Comparison of ENCODE assay signal across 7 cellular contexts in the genomic region with DNA sequence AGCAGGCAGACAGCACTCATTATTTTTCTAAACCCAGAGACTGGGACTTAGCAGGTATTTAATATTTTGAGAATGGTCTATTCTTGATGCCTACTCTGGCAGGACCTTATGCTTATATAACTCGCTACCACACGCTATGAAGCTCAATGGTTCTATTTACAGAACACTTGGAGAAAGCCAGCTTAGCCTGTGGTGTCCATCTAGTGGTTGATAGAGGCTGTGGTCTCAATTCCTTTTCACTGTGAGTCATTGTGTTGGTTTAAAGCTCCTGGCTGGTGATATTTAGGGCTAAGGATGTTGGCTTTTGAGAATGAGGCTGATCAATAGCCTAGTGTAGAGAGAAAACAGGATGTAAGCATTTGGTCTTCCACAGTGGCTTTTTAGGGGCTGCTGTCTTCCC.
DNase-seq lines count a peak whose midpoint lies in the region; ATAC-seq, FAIRE-seq and TF ChIP-seq lines count a peak whose summit lies in the region.

No MANE protein-coding gene starts in this region.

- BruUV-seq in Panc1 (replicated peaks; lab: Mats Ljungman, UMichigan): no TSS peak

- H3K36me3 ChIP-seq in Panc1 (ENCODE audit: control insufficient read depth, insufficient read depth, low read length): no peaks in the 10 kb centered on the region
- peaks cover 0 to 7% (median 0%) of the 10 kb centered on the region in 3 donors for H3K36me3 ChIP-seq in pancreas

- peaks cover 4% of the 10 kb centered on the region for H3K4me1 ChIP-seq in Panc1 (ENCODE audit: control insufficient read depth, insufficient read depth, low read length)
- peaks cover 8 to 36% (median 35%) of the 10 kb centered on the region in 3 donors for H3K4me1 ChIP-seq in pancreas

- WGBS in pancreas, 2 donors: 19 to 21% methylated on average over 2 of the region's 2 CpGs

- in situ Hi-C loops in Panc1 (cut with HindIII; ENCODE audit: low pct_unique_long_range_greater_than_20kb, low sequenced_read_pairs): no loop called here

- FAIRE-seq in pancreas (lab: Jason Lieb, UNC): no peak

- POLR2A ChIA-PET in Panc1 (lab: Charles Lee): no interaction called here

- CTCF ChIA-PET in Panc1 (lab: Charles Lee): interaction anchor here (0.7 to 1.2 kb wide), 2 partner anchors 214 to 258 kb away, joined by 3 read pairs; no protein-coding TSS in a partner anchor

- H3K4me3 ChIP-seq in Panc1 (ENCODE audit: low read depth in 2 of 2, low read length in 2 of 2) (no peak overlapping the region), pancreas (no peak overlapping the region)

- TF ChIP-seq CTCF in Panc1 (IDR thresholded peaks at IDR 0.05) (peak; percentile 51), pancreas (IDR thresholded peaks at IDR 0.05) (peak; percentile 16 to 38 (median 26))

- H3K9me3 ChIP-seq in Panc1 (ENCODE audit: control insufficient read depth, insufficient read depth, low read depth, low read length): no peaks in the 10 kb centered on the region
- H3K9me3 ChIP-seq in pancreas: no peaks in the 10 kb centered on the region

- H3K27me3 ChIP-seq in Panc1 (ENCODE audit: control insufficient read depth, insufficient read depth, low read length) (no peaks in the 10 kb centered on the region), pancreas (no peaks in the 10 kb centered on the region)

- ATAC-seq in Panc1 (no peak; the same call in 1 of the 2 replicates), pancreas (peak; percentile 64 to 79 (median 76)), GM18519 (IDR thresholded peaks at IDR 0.05; ENCODE audit: low FRiP score, unreplicated experiment) (no peak)

- intact Hi-C loops in Panc1 (cut with micrococcal nuclease; ENCODE audit: unreplicated experiment): no loop called here
- intact Hi-C loops in pancreas (cut with DNase I): loop anchor here in 1 of 3 donors (10.0 kb wide), 1 partner anchor 151 kb away; no protein-coding TSS in a partner anchor

- DNase-seq in HT-29 (ENCODE audit: low spot score) (peak; percentile 62), Panc1 (ENCODE audit: low read depth, low spot score) (no peak), fibroblast of peridontal ligament (ENCODE audit: extremely low read depth) (peak; percentile 95), pancreas (peak in 3 of 6 donors; percentile 34 to 46 (median 39)), retina (no peak)
- DNase-seq in effector CD4-positive, alpha-beta T cell: no peak

- H3K27ac ChIP-seq in Panc1 (ENCODE audit: low read length) (no peak overlapping the region), pancreas (peak overlapping the region in 1 of 4 donors; percentile 22)

Comparison
In these comparisons a context has a peak if more than half of its experiments do, and no peak if none do; other contexts are left out.
1. DNase-seq: peak in HT-29 (single experiment) and fibroblast of peridontal ligament (single experiment); none in Panc1 (single experiment), effector CD4-positive, alpha-beta T cell (single experiment) and retina (single experiment).
2. ATAC-seq: peak in pancreas (4 of 4); none in Panc1 (single experiment) and GM18519 (single experiment).